ENCODE assay signal across 2 cellular contexts in genomic region chr7:104933022-104933421, GRCh38.
TF ChIP-seq lines count a peak whose summit lies in the region.

No MANE protein-coding gene starts in this region.

TF ChIP-seq in HepG2, 621 proteins besides CTCF, POLR2A, EP300 and RAD21 (continued from another document):
- TF ChIP-seq SP140L (CRISPR knock-in tag; IDR thresholded peaks at IDR 0.05; ENCODE audit: borderline replicate concordance) (no peak), ZNF766 (CRISPR knock-in tag; IDR thresholded peaks at IDR 0.05; ENCODE audit: borderline replicate concordance) (no peak), ATF4 (CRISPR knock-in tag; IDR thresholded peaks at IDR 0.05) (no peak), ZNF430 (CRISPR knock-in tag; IDR thresholded peaks at IDR 0.05) (no peak), TARDBP (CRISPR knock-in tag; IDR thresholded peaks at IDR 0.05) (no peak), ZNF446 (CRISPR knock-in tag; IDR thresholded peaks at IDR 0.05) (no peak), HNF1B (CRISPR knock-in tag; IDR thresholded peaks at IDR 0.05) (no peak), PBX3 (CRISPR knock-in tag; IDR thresholded peaks at IDR 0.05; ENCODE audit: borderline replicate concordance) (no peak), ZNF687 (CRISPR knock-in tag; IDR thresholded peaks at IDR 0.05) (no peak), MNT (IDR thresholded peaks at IDR 0.05) (peak; percentile 84), ATF7 (IDR thresholded peaks at IDR 0.05) (0 out of 2 replicates have a peak, but pooled peaks have one; percentile 2), ATF7 (CRISPR knock-in tag; IDR thresholded peaks at IDR 0.05) (no peak), ZNF207 (IDR thresholded peaks at IDR 0.05; ENCODE audit: borderline replicate concordance) (peak; percentile 95), E2F5 (CRISPR knock-in tag; conservative IDR thresholded peaks at IDR 0.05) (no peak), TP53 (CRISPR knock-in tag; conservative IDR thresholded peaks at IDR 0.05) (no peak)

TF ChIP-seq in K562, 482 proteins besides CTCF, POLR2A, EP300 and RAD21 (continued from another document and continues in another):
- TF ChIP-seq ZNF277 (CRISPR knock-in tag; IDR thresholded peaks at IDR 0.05; ENCODE audit: borderline replicate concordance) (no peak), HMG20B (CRISPR knock-in tag; IDR thresholded peaks at IDR 0.05) (no peak), DPF2 (IDR thresholded peaks at IDR 0.05) (no peak), ZNF696 (CRISPR knock-in tag; conservative IDR thresholded peaks at IDR 0.05) (no peak), ARID3B (CRISPR knock-in tag; IDR thresholded peaks at IDR 0.05; ENCODE audit: borderline replicate concordance) (no peak), SMARCA5 (IDR thresholded peaks at IDR 0.05) (0 out of 2 replicates have a peak, but pooled peaks have one; percentile 54), ZBTB33 (CRISPR knock-in tag; IDR thresholded peaks at IDR 0.05) (no peak), MCM3 (IDR thresholded peaks at IDR 0.05) (peak; percentile 33; the same call in 1 of the 2 replicates), ZNF583 (CRISPR knock-in tag; IDR thresholded peaks at IDR 0.05) (no peak), SFPQ (IDR thresholded peaks at IDR 0.05; ENCODE audit: low read depth, low read length) (no peak), ZNF165 (CRISPR knock-in tag; IDR thresholded peaks at IDR 0.05; ENCODE audit: borderline replicate concordance) (no peak), ARID2 (IDR thresholded peaks at IDR 0.05) (peak; percentile 52; the same call in 1 of the 2 replicates), ZNF280B (CRISPR knock-in tag; IDR thresholded peaks at IDR 0.05) (no peak), MEIS2 (IDR thresholded peaks at IDR 0.05; ENCODE audit: partially characterized antibody) (no peak), TFE3 (CRISPR knock-in tag; IDR thresholded peaks at IDR 0.05) (no peak), PATZ1 (CRISPR knock-in tag; IDR thresholded peaks at IDR 0.05; ENCODE audit: borderline replicate concordance) (no peak), HIVEP1 (CRISPR knock-in tag; IDR thresholded peaks at IDR 0.05) (no peak), SUPT5H (IDR thresholded peaks at IDR 0.05) (no peak), MLLT1 (IDR thresholded peaks at IDR 0.05) (0 out of 4 replicates have a peak, but pooled peaks of 1 of the 2 experiments have one; percentile 18), MTA2 (IDR thresholded peaks at IDR 0.05; ENCODE audit: low read depth) (no peak), ZNF436 (CRISPR knock-in tag; IDR thresholded peaks at IDR 0.05) (no peak), TRIM24 (IDR thresholded peaks at IDR 0.05) (0 out of 4 replicates have a peak, but pooled peaks of 1 of the 2 experiments have one; percentile 28), SPI1 (IDR thresholded peaks at IDR 0.05; ENCODE audit: borderline replicate concordance, low read depth, low read length) (no peak), RAD51 (IDR thresholded peaks at IDR 0.05; ENCODE audit: borderline replicate concordance, low read depth) (no peak), HDAC2 (IDR thresholded peaks at IDR 0.05) (no peak), ZBTB1 (CRISPR knock-in tag; IDR thresholded peaks at IDR 0.05; ENCODE audit: borderline replicate concordance, low read depth) (no peak), GATAD2A (IDR thresholded peaks at IDR 0.05) (no peak), ELK3 (CRISPR knock-in tag; IDR thresholded peaks at IDR 0.05) (no peak), ZFX (CRISPR knock-in tag; IDR thresholded peaks at IDR 0.05) (no peak), PCBP1 (IDR thresholded peaks at IDR 0.05; ENCODE audit: low read depth, low read length, poor library complexity, severe bottlenecking) (no peak), HBP1 (CRISPR knock-in tag; IDR thresholded peaks at IDR 0.05) (0 out of 2 replicates have a peak, but pooled peaks have one; percentile 46), ZSCAN29 (IDR thresholded peaks at IDR 0.05) (no peak), ATF3 (IDR thresholded peaks at IDR 0.05) (no peak), ATF3 (CRISPR knock-in tag; conservative IDR thresholded peaks at IDR 0.05) (no peak), SAP30 (IDR thresholded peaks at IDR 0.05; ENCODE audit: borderline replicate concordance, insufficient read depth, low read depth, low read length, poor library complexity, severe bottlenecking) (no peak), ZNF239 (CRISPR knock-in tag; IDR thresholded peaks at IDR 0.05) (no peak), JUNB (CRISPR knock-in tag; conservative IDR thresholded peaks at IDR 0.05) (no peak), ZNF57 (CRISPR knock-in tag; IDR thresholded peaks at IDR 0.05) (no peak)
